Comparison of ENCODE assay signal across 23 cellular contexts in the genomic region with DNA sequence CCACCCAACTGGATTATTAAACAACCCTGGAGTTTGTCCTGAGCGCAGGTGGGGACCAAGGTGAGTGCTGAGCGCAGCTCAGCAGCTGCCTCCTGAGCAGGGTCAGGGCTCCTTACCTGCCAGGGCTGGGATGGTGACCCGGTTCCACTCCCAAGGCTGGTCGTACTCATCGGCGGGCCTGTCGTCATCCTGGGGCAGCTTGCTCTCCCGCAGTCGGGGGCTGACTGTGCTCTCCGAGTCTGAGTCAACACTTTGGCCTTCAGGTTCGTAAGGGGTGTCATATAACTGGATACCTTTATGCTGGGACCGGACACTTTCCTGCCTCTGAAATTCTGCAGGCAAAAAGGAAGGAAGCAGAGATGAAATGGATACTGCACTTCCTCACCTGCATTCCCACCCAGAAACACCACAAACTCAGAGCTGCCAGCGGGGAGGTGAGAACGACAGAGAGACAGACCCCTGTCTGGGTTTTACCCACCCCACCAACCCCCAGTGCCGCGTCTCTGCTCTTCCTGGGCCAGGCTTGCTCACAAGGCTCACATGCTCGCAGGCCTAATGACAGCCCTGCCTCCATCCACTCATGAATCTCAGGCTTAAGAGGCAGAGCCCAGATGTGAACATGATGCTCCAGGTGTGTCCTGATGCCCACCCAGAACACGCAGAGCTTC.
DNase-seq lines count a peak whose midpoint lies in the region; ATAC-seq, FAIRE-seq and TF ChIP-seq lines count a peak whose summit lies in the region.
"Had no signal": no experiment of that assay in that cellular context is flagged by ENCODE, and none has a peak within 500 bp of the region (broad histone marks: within the 10 kb centered on the region; RNA-seq: fewer than 3 reads in every experiment).

No MANE protein-coding gene starts in this region.

- TF ChIP-seq CTCF in choroid plexus epithelial cell (conservative IDR thresholded peaks at IDR 0.05; ENCODE audit: low read depth, low read length) (no peak), HepG2 (CRISPR knock-in tag; IDR thresholded peaks at IDR 0.05) (no peak), spleen (IDR thresholded peaks at IDR 0.05 in 8 of 11, conservative IDR thresholded peaks at IDR 0.05 in 3 of 11) (no peak), osteocyte (IDR thresholded peaks at IDR 0.05) (no peak)

- H3K27ac Mint-ChIP-seq in activated naive CD4-positive, alpha-beta T cell treated with anti-CD3 and anti-CD28 coated beads, Interleukin-2, amount 50 U/mL, for 72 hours: no peak overlapping the region
- no peak overlapping the region for H3K27ac Mint-ChIP-seq in osteocyte (ENCODE audit: unreplicated experiment)
- H3K27ac Mint-ChIP-seq: activated naive CD8-positive, alpha-beta T cell treated with anti-CD3 and anti-CD28 coated beads, Interleukin-2, amount 10 ng/mL, durations not matched to agents 7 days and 5 days; activated T-helper 1 cell treated with anti-CD3 and anti-CD28 coated beads, Interleukin-12 subunit alpha, Interleukin-12 subunit beta, Interleukin-2, Interleukin-4 antibody, amounts not matched to agents 30 ng/mL and 10 ng/mL and 1 ng/mL, durations not matched to agents 14 hours and 24 hours and 36 hours; B cell had no signal

- FAIRE-seq in HepG2 (lab: Jason Lieb, UNC): no peak
- FAIRE-seq: G401.6, GM12878 had no signal

- H4K20me1 ChIP-seq in HepG2 (ENCODE audit: insufficient read depth, low read length): peaks cover 60% of the 10 kb centered on the region; the same call in 1 of the 2 replicates

- H3K79me2 ChIP-seq in HepG2 (ENCODE audit: insufficient read depth, low read length): peaks cover 7% of the 10 kb centered on the region

- intact Hi-C loops in HepG2 (cut with micrococcal nuclease; ENCODE audit: unreplicated experiment) (no loop called here), spleen (cut with DNase I; ENCODE audit: low total_unique reads) (no loop called here)

- TF ChIP-seq POLR2A in HepG2 (IDR thresholded peaks at IDR 0.05; ENCODE audit: insufficient read depth in 1 of 2, low read depth in 2 of 2, low read length in 2 of 2): no peak
- no peak for TF ChIP-seq POLR2A in spleen (IDR thresholded peaks at IDR 0.05)

- no peak overlapping the region for H3K4me3 Mint-ChIP-seq in osteocyte (ENCODE audit: unreplicated experiment)
- H3K4me3 Mint-ChIP-seq: activated naive CD8-positive, alpha-beta T cell treated with anti-CD3 and anti-CD28 coated beads, Interleukin-2, amount 10 ng/mL, durations not matched to agents 7 days and 5 days; activated T-helper 1 cell treated with anti-CD3 and anti-CD28 coated beads, Interleukin-12 subunit alpha, Interleukin-12 subunit beta, Interleukin-2, Interleukin-4 antibody, amounts not matched to agents 30 ng/mL and 10 ng/mL and 1 ng/mL, durations not matched to agents 14 hours and 24 hours and 36 hours; B cell had no signal

- TF ChIP-seq EP300 in HepG2 (IDR thresholded peaks at IDR 0.05; ENCODE audit: low read depth in 2 of 2, low read length in 2 of 2) (no peak), HepG2 (CRISPR knock-in tag; IDR thresholded peaks at IDR 0.05; ENCODE audit: borderline replicate concordance) (no peak)

- H3K27ac ChIP-seq in HUES6 (ENCODE audit: low read depth, low read length) (no peak overlapping the region), HepG2 (ENCODE audit: extremely low read length, insufficient read depth, low read length) (no peak overlapping the region), spleen (no peak overlapping the region)
- H3K27ac ChIP-seq: cardiac muscle cell, ovary, SK-N-MC had no signal

- H3K27me3 ChIP-seq in HUES6 (ENCODE audit: control insufficient read depth, insufficient read depth, low read length): no peaks in the 10 kb centered on the region
- H3K27me3 ChIP-seq in HepG2 (ENCODE audit: control insufficient read depth in 1 of 2, insufficient read depth in 2 of 2, low read length in 2 of 2): no peaks in the 10 kb centered on the region
- no peaks in the 10 kb centered on the region for H3K27me3 ChIP-seq in spleen (replicated peaks in 1 of 7)
- H3K27me3 ChIP-seq: cardiac muscle cell, ovary had no signal

- BruUV-seq in HepG2 (replicated peaks; lab: Mats Ljungman, UMichigan): no TSS peak

- no peaks in the 10 kb centered on the region for H3K9me3 ChIP-seq in HUES6 (ENCODE audit: control insufficient read depth, insufficient read depth, low read depth, low read length)
- H3K9me3 ChIP-seq in HepG2 (ENCODE audit: low read length): no peaks in the 10 kb centered on the region
- H3K9me3 ChIP-seq in spleen: no peaks in the 10 kb centered on the region
- H3K9me3 ChIP-seq: ovary had no signal

- POLR2A ChIA-PET in HepG2 (lab: Yijun Ruan, JAX): no interaction called here

- 92% methylated on average over 5 of the region's 18 CpGs for WGBS in HepG2 (ENCODE audit: low lambda C conversion rate)
- 88 to 92% (median 89%) methylated on average over 18 of the region's 18 CpGs for WGBS in spleen, 5 donors

- H3K4me2 ChIP-seq in HepG2 (ENCODE audit: low read depth, low read length): no peak overlapping the region

- H3K4me3 ChIP-seq in HUES6 (ENCODE audit: low read depth, low read length) (no peak overlapping the region), choroid plexus epithelial cell (ENCODE audit: low read depth, low read length) (no peak overlapping the region), HepG2 (replicated peaks in 1 of 3; ENCODE audit: insufficient read depth in 1 of 3, low read depth in 2 of 3, low read length in 3 of 3) (no peak overlapping the region), spleen (no peak overlapping the region)
- H3K4me3 ChIP-seq: cardiac muscle cell, GM12878, ovary, SK-N-MC had no signal

- H3K4me1 ChIP-seq in HUES6 (ENCODE audit: control insufficient read depth, insufficient read depth, low read length) (peaks cover 9% of the 10 kb centered on the region), HepG2 (ENCODE audit: insufficient read depth, low read length) (peaks cover 35% of the 10 kb centered on the region), spleen (peaks cover 0 to 5% (median 1%) of the 10 kb centered on the region in 6 donors)

- H3K36me3 ChIP-seq in HUES6 (ENCODE audit: control insufficient read depth, insufficient read depth, low read length) (peaks cover 15% of the 10 kb centered on the region; the same call in 1 of the 2 replicates), HepG2 (replicated peaks in 1 of 2; ENCODE audit: control insufficient read depth in 1 of 2, insufficient read depth in 2 of 2, low read length in 2 of 2) (peaks cover 26 to 87% of the 10 kb centered on the region in 2 experiments), spleen (peaks cover 0 to 15% (median 0%) of the 10 kb centered on the region in 6 donors)
- H3K36me3 ChIP-seq: ovary had no signal

- H3K36me3 Mint-ChIP-seq in activated naive CD4-positive, alpha-beta T cell treated with anti-CD3 and anti-CD28 coated beads, Interleukin-2, amount 50 U/mL, for 72 hours: no peaks in the 10 kb centered on the region
- peaks cover 2% of the 10 kb centered on the region for H3K36me3 Mint-ChIP-seq in osteocyte (ENCODE audit: unreplicated experiment)
- H3K36me3 Mint-ChIP-seq: activated naive CD8-positive, alpha-beta T cell treated with anti-CD3 and anti-CD28 coated beads, Interleukin-2, amount 10 ng/mL, durations not matched to agents 7 days and 5 days had no signal

- DNase-seq in choroid plexus epithelial cell (ENCODE audit: low read depth): peak; percentile 77
- no peak for DNase-seq in HepG2 (ENCODE audit: low spot score)
- DNase-seq in spleen: peak; percentile 42
- no peak for DNase-seq in nucleus accumbens (lab: John Stamatoyannopoulos, UW)
- no peak for DNase-seq in activated naive CD4-positive, alpha-beta T cell treated with anti-CD3 and anti-CD28 coated beads, Interleukin-2, amount 50 U/mL, for 72 hours (ENCODE audit: low spot score in 2 of 2)
- DNase-seq in osteocyte (ENCODE audit: extremely low spot score, unreplicated experiment): no peak
- DNase-seq: activated naive CD8-positive, alpha-beta T cell treated with anti-CD3 and anti-CD28 coated beads, Interleukin-2, amount 10 ng/mL, durations not matched to agents 7 days and 5 days; effector CD4-positive, alpha-beta T cell; NCI-H1417; NCI-H748 treated with DMSO at 0.1 percent for 48 hours; ovary; stimulated activated CD4-positive, alpha-beta T cell treated with anti-CD3 and anti-CD28 coated beads, Interleukin-4, amount 100 ng/mL, for 24 hours; T1000 had no signal

- H3K9ac ChIP-seq in HUES6 (ENCODE audit: low read length): peak overlapping the region; percentile 5
- no peak overlapping the region for H3K9ac ChIP-seq in HepG2 (ENCODE audit: insufficient read depth, low read depth, low read length)

- peaks cover 15% of the 10 kb centered on the region for H3K4me1 Mint-ChIP-seq in osteocyte (ENCODE audit: unreplicated experiment)
- H3K4me1 Mint-ChIP-seq: B cell had no signal

- CTCF ChIA-PET in HepG2 (lab: Yijun Ruan, JAX; ENCODE audit: low intra/inter-chr PET ratio, low total read pairs): no interaction called here

- in situ Hi-C loops in HepG2 (cut with HindIII; ENCODE audit: extremely low pct_ligation_motif_present, low pct_unique_long_range_greater_than_20kb): no loop called here

- no peak overlapping the region for H2AFZ ChIP-seq in HepG2 (ENCODE audit: low read length)

- TF ChIP-seq RAD21 in HepG2 (CRISPR knock-in tag; IDR thresholded peaks at IDR 0.05): no peak

- no peaks in the 10 kb centered on the region for H3K27me3 Mint-ChIP-seq in osteocyte (ENCODE audit: unreplicated experiment)

- H3K9me3 Mint-ChIP-seq in activated naive CD4-positive, alpha-beta T cell treated with anti-CD3 and anti-CD28 coated beads, Interleukin-2, amount 50 U/mL, for 72 hours: no peaks in the 10 kb centered on the region
- H3K9me3 Mint-ChIP-seq in osteocyte (ENCODE audit: unreplicated experiment): no peaks in the 10 kb centered on the region
- H3K9me3 Mint-ChIP-seq: activated naive CD8-positive, alpha-beta T cell treated with anti-CD3 and anti-CD28 coated beads, Interleukin-2, amount 10 ng/mL, durations not matched to agents 7 days and 5 days; activated T-helper 1 cell treated with anti-CD3 and anti-CD28 coated beads, Interleukin-12 subunit alpha, Interleukin-12 subunit beta, Interleukin-2, Interleukin-4 antibody, amounts not matched to agents 30 ng/mL and 10 ng/mL and 1 ng/mL, durations not matched to agents 14 hours and 24 hours and 36 hours had no signal

- ATAC-seq in HepG2 (no peak), GM21390 (IDR thresholded peaks at IDR 0.05; ENCODE audit: unreplicated experiment) (no peak)
- ATAC-seq in activated naive CD4-positive, alpha-beta T cell treated with anti-CD3 and anti-CD28 coated beads, Interleukin-2, amount 50 U/mL, for 72 hours: no peak
- ATAC-seq: activated CD4-positive, CD25-positive, alpha-beta regulatory T cell treated with anti-CD3 and anti-CD28 coated beads, Interleukin-2, amount 50 U/mL, for 24 hours; GM12878; left lobe of liver had no signal

TF ChIP-seq in HepG2, 621 proteins besides CTCF, POLR2A, EP300 and RAD21:
- no peak for TF ChIP-seq FOXJ3 (CRISPR knock-in tag; IDR thresholded peaks at IDR 0.05; ENCODE audit: borderline replicate concordance)
- TF ChIP-seq RBM22 (optimal IDR thresholded peaks at IDR 0.05; ENCODE audit: low read length): peak; percentile 63

Comparison
In these comparisons a context has a peak if more than half of its experiments do, and no peak if none do; other contexts are left out.
1. DNase-seq: peak in choroid plexus epithelial cell (single experiment) and spleen (single experiment); none in HepG2 (single experiment), nucleus accumbens (0 of 56), activated naive CD4-positive, alpha-beta T cell treated with anti-CD3 and anti-CD28 coated beads, Interleukin-2, amount 50 U/mL, for 72 hours (0 of 2) and osteocyte (single experiment).